In genomic region chr19:19554074-19555023, GRCh38 we compare ENCODE assay signal across 8 cellular contexts. TPM values are rescaled to one million over a fixed set of nuclear protein-coding genes. Genes with fewer than 3 reads are reported as not detected.
DNase-seq lines count a peak whose midpoint lies in the region; ATAC-seq and TF ChIP-seq lines count a peak whose summit lies in the region.

No MANE protein-coding gene starts in this region.

- peaks cover 2% of the 10 kb centered on the region for H3K27me3 ChIP-seq in prostate gland (replicated peaks; ENCODE audit: insufficient read depth)

- DNase-seq in NCI-H82 (lab: John Stamatoyannopoulos, UW) (peak; percentile 83), activated T-cell treated with anti-CD3 and anti-CD28 coated beads for 48 hours (ENCODE audit: low read depth) (peak; percentile 58), fibroblast of the aortic adventitia (ENCODE audit: low read depth) (peak; percentile 35), prostate gland (ENCODE audit: low spot score) (no peak), NCI-H526 treated with DMSO at 0.1 percent for 48 hours (lab: John Stamatoyannopoulos, UW) (no peak)

- intact Hi-C loops in prostate gland (cut with DNase I): no loop called here

- 69% methylated on average over 34 of the region's 34 CpGs for WGBS in prostate gland

- no peak overlapping the region for H3K4me3 ChIP-seq in fibroblast of the aortic adventitia (ENCODE audit: low read depth, low read length)
- H3K4me3 ChIP-seq in prostate gland: no peak overlapping the region

- no peak overlapping the region for H3K27ac ChIP-seq in prostate gland

- H3K36me3 ChIP-seq in prostate gland: no peaks in the 10 kb centered on the region

- ATAC-seq in HG02852 (IDR thresholded peaks at IDR 0.05; ENCODE audit: unreplicated experiment) (no peak), GM21619 (IDR thresholded peaks at IDR 0.05; ENCODE audit: unreplicated experiment) (no peak)

- TF ChIP-seq CTCF in GM12874 (IDR thresholded peaks at IDR 0.05; ENCODE audit: insufficient read depth, low read depth, low read length) (peak; percentile 91), fibroblast of the aortic adventitia (IDR thresholded peaks at IDR 0.05; ENCODE audit: insufficient read depth, low read length) (peak; percentile 77), prostate gland (IDR thresholded peaks at IDR 0.05) (peak in 3 of 4 experiments; percentile 39 to 56 (median 52))

- no peak for TF ChIP-seq POLR2A in prostate gland (IDR thresholded peaks at IDR 0.05)

- H3K4me1 ChIP-seq in prostate gland (replicated peaks): no peaks in the 10 kb centered on the region

- no peaks in the 10 kb centered on the region for H3K9me3 ChIP-seq in prostate gland

RNA-seq across cellular contexts. Expression of gene CILP2, which starts 16.3 kb away (rescaled TPM):
- 0.18 and 2.5 TPM in 2 replicates for total RNA-seq in fibroblast of the aortic adventitia (ENCODE audit: low replicate concordance)
- 1 to 10 TPM in 1 of 2 donors, under 1 TPM in 1; 0.68 to 3.7 TPM for total RNA-seq in prostate gland

RNA-seq across cellular contexts. Expression of gene YJEFN3, which starts 25.6 kb away (rescaled TPM):
- total RNA-seq in fibroblast of the aortic adventitia (ENCODE audit: low replicate concordance) (0.45 and 1.4 TPM in 2 replicates), prostate gland (10 to 100 TPM in 1 of 2 donors, 1 to 10 TPM in 1; 8.1 to 19.3 TPM)

RNA-seq across cellular contexts. Expression of gene NDUFA13, which starts 38.3 kb away (rescaled TPM):
- total RNA-seq in fibroblast of the aortic adventitia (ENCODE audit: low replicate concordance): 127 and 166 TPM in 2 replicates
- 10 to 100 TPM; 46.0 to 57.4 TPM for total RNA-seq in prostate gland

RNA-seq across cellular contexts. Expression of gene TSSK6, which starts 39.0 kb away (rescaled TPM):
- total RNA-seq in fibroblast of the aortic adventitia (ENCODE audit: low replicate concordance) (1.9 and 4.3 TPM in 2 replicates), prostate gland (10 to 100 TPM in 1 of 2 donors, 1 to 10 TPM in 1; 7.3 to 22.3 TPM)

Comparison
In these comparisons a context has a peak if more than half of its experiments do, and no peak if none do; other contexts are left out.
1. DNase-seq: peak in NCI-H82 (single experiment), activated T-cell treated with anti-CD3 and anti-CD28 coated beads for 48 hours (single experiment) and fibroblast of the aortic adventitia (single experiment); none in prostate gland (single experiment) and NCI-H526 treated with DMSO at 0.1 percent for 48 hours (single experiment).
2. Peak in every context shown above with its lines, with median percentiles within 50 percentile points of each other: CTCF ChIP-seq.